In the genomic region with DNA sequence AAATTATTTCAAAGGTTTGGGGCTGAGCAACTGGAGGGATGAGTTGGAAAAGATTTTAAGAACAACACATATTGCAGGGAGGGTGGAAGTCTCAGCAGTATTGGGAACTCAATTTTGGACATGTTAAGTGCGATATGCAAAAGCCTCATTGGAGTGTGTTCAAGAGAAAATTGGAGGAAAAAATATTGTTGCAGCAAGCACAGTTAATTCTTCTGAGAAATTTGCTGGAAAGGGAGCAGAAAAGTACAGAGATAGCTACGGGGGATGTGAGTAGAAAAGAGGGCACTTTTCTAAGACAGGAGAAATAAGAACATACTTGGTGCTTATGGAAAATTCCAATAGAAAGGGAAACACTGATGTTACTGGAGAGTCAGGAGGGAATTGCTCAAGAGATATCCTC, we compare ENCODE assay signal across 19 cellular contexts. TPM values are rescaled to one million over a fixed set of nuclear protein-coding genes. Genes with fewer than 3 reads are reported as not detected.
DNase-seq lines count a peak whose midpoint lies in the region; ATAC-seq, FAIRE-seq and TF ChIP-seq lines count a peak whose summit lies in the region.
"Had no signal": no experiment of that assay in that cellular context is flagged by ENCODE, and none has a peak within 500 bp of the region (broad histone marks: within the 10 kb centered on the region; RNA-seq: fewer than 3 reads in every experiment).

No MANE protein-coding gene starts in this region.

- H3K27me3 Mint-ChIP-seq in astrocyte (ENCODE audit: low read depth, unreplicated experiment): no peaks in the 10 kb centered on the region
- H3K27me3 Mint-ChIP-seq: CD4-positive, alpha-beta memory T cell had no signal

- TF ChIP-seq CTCF in astrocyte (IDR thresholded peaks at IDR 0.05; ENCODE audit: insufficient read depth, low read depth, low read length) (no peak), gastroesophageal sphincter (IDR thresholded peaks at IDR 0.05) (no peak)

- H3K4me1 ChIP-seq in astrocyte (ENCODE audit: insufficient read depth, low read length) (no peaks in the 10 kb centered on the region), gastroesophageal sphincter (no peaks in the 10 kb centered on the region)
- H3K4me1 ChIP-seq: A549, BE2C had no signal

- H3K9me3 ChIP-seq in astrocyte (ENCODE audit: insufficient read depth, low read depth, low read length) (no peaks in the 10 kb centered on the region), gastroesophageal sphincter (no peaks in the 10 kb centered on the region)
- H3K9me3 ChIP-seq: A549, BE2C had no signal

- 72 to 89% methylated on average over 2 of the region's 2 CpGs for WGBS in gastroesophageal sphincter (ENCODE audit: low coverage in 1 of 2), 2 donors

- no peaks in the 10 kb centered on the region for H3K79me2 ChIP-seq in astrocyte (ENCODE audit: insufficient read depth, low read length)

- H3K27me3 ChIP-seq in astrocyte (ENCODE audit: insufficient read depth, low read length): no peaks in the 10 kb centered on the region
- H3K27me3 ChIP-seq in gastroesophageal sphincter: no peaks in the 10 kb centered on the region
- H3K27me3 ChIP-seq: BE2C had no signal

- no peak overlapping the region for H3K4me3 Mint-ChIP-seq in astrocyte (ENCODE audit: unreplicated experiment)
- H3K4me3 Mint-ChIP-seq: CD4-positive, alpha-beta memory T cell; HFFc6 had no signal

- no peak for TF ChIP-seq POLR2A in gastroesophageal sphincter (IDR thresholded peaks at IDR 0.05)

- peak overlapping the region; percentile 21 for H3K27ac Mint-ChIP-seq in astrocyte (ENCODE audit: unreplicated experiment)
- H3K27ac Mint-ChIP-seq: CD4-positive, alpha-beta memory T cell; HFFc6 had no signal

- FAIRE-seq in astrocyte (lab: Jason Lieb, UNC): no peak
- FAIRE-seq: D721Med had no signal

- no peaks in the 10 kb centered on the region for H4K20me1 ChIP-seq in astrocyte (ENCODE audit: insufficient read depth, low read length)

- H3K4me3 ChIP-seq in astrocyte (ENCODE audit: insufficient read depth, low read depth, low read length) (no peak overlapping the region), gastroesophageal sphincter (no peak overlapping the region)
- H3K4me3 ChIP-seq: A549 had no signal

- H3K9ac ChIP-seq in astrocyte (ENCODE audit: low read length): no peak overlapping the region

- no peak overlapping the region for H2AFZ ChIP-seq in astrocyte (ENCODE audit: low read depth, low read length)

- no peak overlapping the region for H3K4me2 ChIP-seq in astrocyte (ENCODE audit: low read length)
- H3K4me2 ChIP-seq: A549 had no signal

- peaks cover 31% of the 10 kb centered on the region for H3K4me1 Mint-ChIP-seq in astrocyte (ENCODE audit: low read depth, unreplicated experiment)
- H3K4me1 Mint-ChIP-seq: CD4-positive, alpha-beta memory T cell had no signal

- no peak overlapping the region for H3K27ac ChIP-seq in astrocyte (ENCODE audit: low read depth, low read length)
- no peak overlapping the region for H3K27ac ChIP-seq in gastroesophageal sphincter
- H3K27ac ChIP-seq: A549, C4-2B, HL-60 had no signal

- peak; percentile 42 for DNase-seq in NCI-H226
- no peak for DNase-seq in astrocyte (ENCODE audit: low read depth)
- DNase-seq in inferior parietal cortex (ENCODE audit: extremely low spot score): peak; percentile 60
- no peak for DNase-seq in NOMO-1 treated with dmso at 0.1 percent for 144 hours (lab: John Stamatoyannopoulos, UW; ENCODE audit: unreplicated experiment)
- no peak for DNase-seq in NCI-H1436 treated with DMSO at 0.1 percent for 48 hours (lab: John Stamatoyannopoulos, UW)
- no peak for DNase-seq in stimulated activated naive CD4-positive, alpha-beta T cell (lab: John Stamatoyannopoulos, UW)
- DNase-seq: BE2C; CD4-positive, alpha-beta memory T cell; DMS153; DMS79 treated with DMSO at 0.1 percent for 48 hours; EL; GF-D8; HCEC 1CT; HFFc6 had no signal

- ATAC-seq in gastroesophageal sphincter: no peak
- ATAC-seq: A549 had no signal

- H3K36me3 ChIP-seq in astrocyte (ENCODE audit: insufficient read depth, low read length) (no peaks in the 10 kb centered on the region), gastroesophageal sphincter (no peaks in the 10 kb centered on the region)
- H3K36me3 ChIP-seq: BE2C had no signal

- H3K9me3 Mint-ChIP-seq in astrocyte (ENCODE audit: unreplicated experiment): no peaks in the 10 kb centered on the region
- H3K9me3 Mint-ChIP-seq: HFFc6 had no signal

- H3K36me3 Mint-ChIP-seq in astrocyte (ENCODE audit: low read depth, unreplicated experiment): no peaks in the 10 kb centered on the region
- H3K36me3 Mint-ChIP-seq: CD4-positive, alpha-beta memory T cell had no signal

- TF ChIP-seq EP300 in gastroesophageal sphincter (IDR thresholded peaks at IDR 0.05): no peak

RNA-seq across cellular contexts. Expression of a gene that starts 59.8 kb away (rescaled TPM):
- total RNA-seq in astrocyte (5.4 and 5.8 TPM in 2 replicates), gastroesophageal sphincter (10 to 100 TPM in 3 of 4 donors, 1 to 10 TPM in 1; 7.8 to 44.7 (median 21.1) TPM)

Comparison
In these comparisons a context has a peak if more than half of its experiments do, and no peak if none do; other contexts are left out.
1. DNase-seq: peak in NCI-H226 (single experiment) and inferior parietal cortex (single experiment); none in astrocyte (single experiment), NOMO-1 treated with dmso at 0.1 percent for 144 hours (single experiment), NCI-H1436 treated with DMSO at 0.1 percent for 48 hours (single experiment) and stimulated activated naive CD4-positive, alpha-beta T cell (0 of 6).